ENCODE assay signal across 14 cellular contexts in genomic region chr12:19573866-19574265, GRCh38.
DNase-seq lines count a peak whose midpoint lies in the region; ATAC-seq and TF ChIP-seq lines count a peak whose summit lies in the region.
"Had no signal": no experiment of that assay in that cellular context is flagged by ENCODE, and none has a peak within 500 bp of the region (broad histone marks: within the 10 kb centered on the region; RNA-seq: fewer than 3 reads in every experiment).

No MANE protein-coding gene starts in this region.

- CTCF ChIA-PET in A673 (lab: Charles Lee) (no interaction called here), IMR-90 (lab: Yijun Ruan, JAX) (interaction anchor here (0.8 to 1.3 kb wide), 2 partner anchors 69 to 165 kb away, joined by 3 read pairs; no protein-coding TSS in a partner anchor)

- POLR2A ChIA-PET in A673 (lab: Charles Lee; ENCODE audit: low non-redundant PET), result no interaction called here
- POLR2A ChIA-PET in IMR-90 (lab: Charles Lee; ENCODE audit: unreplicated experiment), result no interaction called here

- dilution Hi-C loops in IMR-90 (cut with HindIII; ENCODE audit: low sequenced_read_pairs, unreplicated experiment), result no loop called here

- WGBS in IMR-90 (ENCODE audit: extremely low coverage in 2 of 2, insufficient read length in 1 of 2), 2 experiments, result no CpG with 5 or more reads among the region's 11 CpGs
- WGBS in mesenchymal stem cell, result 87% methylated on average over 11 of the region's 11 CpGs
- 79% methylated on average over 10 of the region's 11 CpGs for WGBS in smooth muscle cell (ENCODE audit: low lambda C conversion rate)
- 86 to 88% methylated on average over 9 to 11 of the region's 11 CpGs for WGBS in lower leg skin, 2 donors

- H3F3A ChIP-seq in smooth muscle cell (ENCODE audit: low read depth), result peaks cover 10% of the 10 kb centered on the region

- H3K36me3 ChIP-seq in A673 (ENCODE audit: insufficient read depth, low read length, poor library complexity, severe bottlenecking) (no peaks in the 10 kb centered on the region), IMR-90 (ENCODE audit: control insufficient read depth, insufficient read depth, low read length) (no peaks in the 10 kb centered on the region), mesenchymal stem cell (ENCODE audit: control insufficient read depth in 1 of 2, insufficient read depth in 2 of 2, low read depth in 1 of 2, low read length in 2 of 2) (peaks cover 0 to 6% of the 10 kb centered on the region in 2 experiments), smooth muscle cell (ENCODE audit: low read depth) (no peaks in the 10 kb centered on the region)

- DNase-seq in A673 (ENCODE audit: low spot score) (no peak), IMR-90 (no peak), mesenchymal stem cell (no peak), smooth muscle cell (lab: John Stamatoyannopoulos, UW; ENCODE audit: unreplicated experiment) (no peak), lower leg skin (ENCODE audit: low spot score in 2 of 2) (no peak)
- DNase-seq: AML-193; Caco-2; CD4-positive, alpha-beta T cell; GM23248; HFFc6 had no signal

- peak overlapping the region in 1 of 2 experiments; percentile 84 for H2BK12ac ChIP-seq in mesenchymal stem cell (ENCODE audit: low read length in 2 of 2)

- H2AK5ac ChIP-seq in IMR-90 (ENCODE audit: low read depth, low read length) (peak overlapping the region; percentile 88), mesenchymal stem cell (ENCODE audit: low read length, severe bottlenecking) (peak overlapping the region; percentile 3)

- no peaks in the 10 kb centered on the region for H3K79me1 ChIP-seq in IMR-90 (ENCODE audit: low read depth in 1 of 2, low read length in 2 of 2)
- peaks cover 2% of the 10 kb centered on the region for H3K79me1 ChIP-seq in mesenchymal stem cell (replicated peaks; ENCODE audit: low read length, poor library complexity, severe bottlenecking)

- TF ChIP-seq RAD21 in IMR-90 (IDR thresholded peaks at IDR 0.05; ENCODE audit: low read length), result no peak

- H4K8ac ChIP-seq in IMR-90 (ENCODE audit: low read depth in 2 of 2, low read length in 2 of 2) (peak overlapping the region; percentile 38 to 39; a peak in 2 of 4 replicates), mesenchymal stem cell (ENCODE audit: low read length) (no peak overlapping the region)

- H3K9me3 ChIP-seq in A673 (ENCODE audit: low read depth, low read length, poor library complexity, severe bottlenecking), result no peaks in the 10 kb centered on the region
- H3K9me3 ChIP-seq in IMR-90 (ENCODE audit: control insufficient read depth, insufficient read depth, low read length), result no peaks in the 10 kb centered on the region
- no peaks in the 10 kb centered on the region for H3K9me3 ChIP-seq in mesenchymal stem cell (ENCODE audit: control insufficient read depth, low read length)
- H3K9me3 ChIP-seq in smooth muscle cell (replicated peaks; ENCODE audit: low read depth), result no peaks in the 10 kb centered on the region
- H3K9me3 ChIP-seq: Caco-2 had no signal

- H2BK20ac ChIP-seq in IMR-90 (ENCODE audit: low read depth, low read length), result peak overlapping the region; percentile 11; the same call in 1 of the 2 replicates

- no peaks in the 10 kb centered on the region for H3K27me3 ChIP-seq in A673 (replicated peaks; ENCODE audit: insufficient read depth, low read depth, low read length, poor library complexity)
- no peaks in the 10 kb centered on the region for H3K27me3 ChIP-seq in IMR-90 (ENCODE audit: control insufficient read depth, insufficient read depth, low read length)
- no peaks in the 10 kb centered on the region for H3K27me3 ChIP-seq in mesenchymal stem cell (ENCODE audit: control insufficient read depth in 1 of 2, insufficient read depth in 1 of 2, low read length in 2 of 2)
- H3K27me3 ChIP-seq in smooth muscle cell (ENCODE audit: low read depth), result no peaks in the 10 kb centered on the region

- H2BK5ac ChIP-seq in IMR-90 (ENCODE audit: low read depth, low read length, poor library complexity, severe bottlenecking) (peak overlapping the region; percentile 94), mesenchymal stem cell (ENCODE audit: low read depth, low read length, poor library complexity, severe bottlenecking) (no peak overlapping the region)

- H3K4me2 ChIP-seq in IMR-90 (ENCODE audit: low read depth, low read length) (no peak overlapping the region), mesenchymal stem cell (ENCODE audit: low read length, poor library complexity, severe bottlenecking) (no peak overlapping the region), smooth muscle cell (no peak overlapping the region)

- ATAC-seq in IMR-90 (ENCODE audit: low read depth) (no peak), GM21526 (IDR thresholded peaks at IDR 0.05; ENCODE audit: low FRiP score, unreplicated experiment) (no peak), GM18868 (IDR thresholded peaks at IDR 0.05; ENCODE audit: unreplicated experiment) (no peak)

- H3K56ac ChIP-seq in IMR-90 (ENCODE audit: extremely low read depth, insufficient read depth, low read length), result no peak overlapping the region

- H3K4ac ChIP-seq in IMR-90 (ENCODE audit: low read depth, low read length) (peak overlapping the region; percentile 71), mesenchymal stem cell (ENCODE audit: low read depth in 1 of 2, low read length in 2 of 2) (peak overlapping the region in 1 of 2 experiments; percentile 68)

- peak overlapping the region; percentile 76 for H3K27ac ChIP-seq in A673 (ENCODE audit: low read depth, low read length, poor library complexity, severe bottlenecking)
- H3K27ac ChIP-seq in IMR-90 (ENCODE audit: insufficient read depth, low read length), result peak overlapping the region; percentile 61; the same call in 1 of the 2 replicates
- H3K27ac ChIP-seq in mesenchymal stem cell (ENCODE audit: low read length, poor library complexity, severe bottlenecking), result no peak overlapping the region
- peak overlapping the region; percentile 84 for H3K27ac ChIP-seq in smooth muscle cell (ENCODE audit: low read depth)
- H3K27ac ChIP-seq: GM23248, HL-60 had no signal

- H2BK120ac ChIP-seq in IMR-90 (ENCODE audit: low read depth, low read length) (peak overlapping the region; percentile 84), mesenchymal stem cell (ENCODE audit: low read depth, low read length) (peak overlapping the region; percentile 42)

- H3K14ac ChIP-seq in IMR-90 (replicated peaks; ENCODE audit: low read depth, low read length), result 0 out of 2 replicates have a peak overlapping the region, but pooled peaks have one; percentile 17
- H3K14ac ChIP-seq in mesenchymal stem cell (ENCODE audit: low read length in 2 of 2), result peak overlapping the region in 1 of 2 experiments; percentile 44

- in situ Hi-C loops in IMR-90 (cut with MboI; ENCODE audit: low sequenced_read_pairs), result no loop called here

- H3K4me3 ChIP-seq in A673 (ENCODE audit: low read depth, low read length, poor library complexity, severe bottlenecking), result no peak overlapping the region
- H3K4me3 ChIP-seq in IMR-90 (ENCODE audit: insufficient read depth, low read depth, low read length), result no peak overlapping the region
- H3K4me3 ChIP-seq in mesenchymal stem cell (ENCODE audit: insufficient read depth in 1 of 2, low read depth in 1 of 2, low read length in 2 of 2), result no peak overlapping the region
- no peak overlapping the region for H3K4me3 ChIP-seq in smooth muscle cell
- no peak overlapping the region for H3K4me3 ChIP-seq in lower leg skin (ENCODE audit: low read depth, poor library complexity, severe bottlenecking)
- H3K4me3 ChIP-seq: GM23248, K562 had no signal

- H2BK15ac ChIP-seq in IMR-90 (ENCODE audit: low read depth, low read length) (peak overlapping the region; percentile 81; the same call in 2 of the 3 replicates), mesenchymal stem cell (ENCODE audit: low read depth, poor library complexity, severe bottlenecking) (no peak overlapping the region)

- H3K79me2 ChIP-seq in smooth muscle cell (ENCODE audit: low read depth), result no peaks in the 10 kb centered on the region

- H2AK9ac ChIP-seq in IMR-90 (replicated peaks; ENCODE audit: low read depth, low read length, poor library complexity), result peak overlapping the region; percentile 11

- H4K5ac ChIP-seq in IMR-90 (ENCODE audit: low read depth, low read length), result peak overlapping the region; percentile 84

- intact Hi-C loops in A673 (cut with micrococcal nuclease; ENCODE audit: unreplicated experiment), result loop anchor here (10.0 kb wide), 2 partner anchors 141 to 801 kb away; no protein-coding TSS in a partner anchor
- intact Hi-C loops in IMR-90 (cut with micrococcal nuclease), result loop anchor here (1.0 to 10.0 kb wide), 3 partner anchors 69 to 321 kb away; no protein-coding TSS in a partner anchor
- intact Hi-C loops in lower leg skin (cut with DNase I; ENCODE audit: low total_unique reads), result no loop called here

- peaks cover 6% of the 10 kb centered on the region for H3K9me1 ChIP-seq in IMR-90 (ENCODE audit: insufficient read depth, low read length)

- H3K4me1 ChIP-seq in A673 (ENCODE audit: insufficient read depth, low read length, poor library complexity, severe bottlenecking) (peaks cover 55% of the 10 kb centered on the region), IMR-90 (ENCODE audit: control insufficient read depth, insufficient read depth, low read length) (peaks cover 26% of the 10 kb centered on the region), mesenchymal stem cell (ENCODE audit: control insufficient read depth, insufficient read depth, low read depth, low read length) (peaks cover 9% of the 10 kb centered on the region), smooth muscle cell (ENCODE audit: low read depth) (peaks cover 8% of the 10 kb centered on the region)

- H3K9ac ChIP-seq in IMR-90 (ENCODE audit: low read depth, low read length) (no peak overlapping the region), mesenchymal stem cell (ENCODE audit: low read length) (no peak overlapping the region), smooth muscle cell (ENCODE audit: low read depth) (no peak overlapping the region)
- H3K9ac ChIP-seq: GM23248 had no signal

- peak overlapping the region; percentile 8 for H2AFZ ChIP-seq in IMR-90 (replicated peaks; ENCODE audit: low read length, poor library complexity)
- no peak overlapping the region for H2AFZ ChIP-seq in mesenchymal stem cell (ENCODE audit: low read depth, low read length)
- H2AFZ ChIP-seq in smooth muscle cell (ENCODE audit: low read depth), result no peak overlapping the region
- H2AFZ ChIP-seq: GM23248 had no signal

- no peak for TF ChIP-seq POLR2A in IMR-90 (IDR thresholded peaks at IDR 0.05; ENCODE audit: low read depth, low read length)
- TF ChIP-seq POLR2A in lower leg skin (IDR thresholded peaks at IDR 0.05), result no peak

- BruUV-seq in A673 (replicated peaks; lab: Mats Ljungman, UMichigan) (no TSS peak), IMR-90 (replicated peaks; lab: Mats Ljungman, UMichigan) (no TSS peak)

- TF ChIP-seq CTCF in A673 (conservative IDR thresholded peaks at IDR 0.05; ENCODE audit: low read depth, low read length), result no peak
- no peak for TF ChIP-seq CTCF in IMR-90 (conservative IDR thresholded peaks at IDR 0.05; ENCODE audit: low read depth, low read length)
- no peak for TF ChIP-seq CTCF in smooth muscle cell (IDR thresholded peaks at IDR 0.05; ENCODE audit: borderline replicate concordance, insufficient read depth, poor library complexity, severe bottlenecking)
- no peak for TF ChIP-seq CTCF in lower leg skin (IDR thresholded peaks at IDR 0.05)

- H3K18ac ChIP-seq in IMR-90 (ENCODE audit: low read depth, low read length) (peak overlapping the region; percentile 96), mesenchymal stem cell (ENCODE audit: low read depth in 1 of 2, low read length in 2 of 2) (peak overlapping the region; percentile 16 to 67)

- H4K91ac ChIP-seq in IMR-90 (ENCODE audit: insufficient read depth, low read depth, low read length), result peak overlapping the region; percentile 82; the same call in 1 of the 2 replicates
- H4K91ac ChIP-seq in mesenchymal stem cell (ENCODE audit: low read length), result peak overlapping the region; percentile 23

- H3K23ac ChIP-seq in IMR-90 (ENCODE audit: low read depth, low read length), result no peak overlapping the region
- H3K23ac ChIP-seq in mesenchymal stem cell (ENCODE audit: low read length in 2 of 2), result peak overlapping the region in 1 of 2 experiments; percentile 70

- H4K20me1 ChIP-seq in IMR-90 (ENCODE audit: insufficient read depth, low read length) (no peaks in the 10 kb centered on the region), smooth muscle cell (ENCODE audit: low read depth) (no peaks in the 10 kb centered on the region)
